ENCODE assay signal across 22 cellular contexts in the genomic region with DNA sequence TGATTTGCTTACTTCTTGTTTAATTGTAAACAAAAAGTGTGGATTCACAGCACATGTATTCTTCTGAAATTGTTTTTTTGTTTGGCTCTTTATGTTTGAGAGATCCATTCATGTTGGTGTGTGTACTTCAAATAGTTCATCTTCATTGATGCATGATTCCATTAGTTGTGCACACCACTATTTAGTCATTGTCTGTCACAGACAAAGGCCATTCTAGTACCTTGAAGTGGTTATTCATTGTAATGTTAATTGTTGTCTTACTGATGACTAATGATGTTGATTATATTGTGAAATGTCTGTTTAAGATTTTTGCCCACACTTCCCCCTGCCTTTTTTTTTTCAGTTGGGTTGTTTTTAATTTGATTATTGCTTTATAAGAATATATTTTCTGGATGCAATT.
"Had no signal": no experiment of that assay in that cellular context is flagged by ENCODE, and none has a peak within 500 bp of the region (broad histone marks: within the 10 kb centered on the region; RNA-seq: fewer than 3 reads in every experiment).

No MANE protein-coding gene starts in this region.

- H3K4me1 Mint-ChIP-seq: activated CD4-positive, alpha-beta T cell treated with anti-CD3 and anti-CD28 coated beads, Interleukin-2, amount 10 ng/mL, durations not matched to agents 24 days and 14 days; activated CD8-positive, alpha-beta memory T cell treated with anti-CD3 and anti-CD28 coated beads, Interleukin-2, amount 10 ng/mL, durations not matched to agents 7 days and 5 days; activated naive CD8-positive, alpha-beta T cell treated with anti-CD3 and anti-CD28 coated beads, Interleukin-2, amount 50 U/mL, for 24 hours; endodermal cell; naive thymus-derived CD4-positive, alpha-beta T cell; neural crest cell had no signal

- H3K27me3 Mint-ChIP-seq: type B pancreatic cell had no signal

- H3K36me3 Mint-ChIP-seq: activated CD8-positive, alpha-beta memory T cell treated with anti-CD3 and anti-CD28 coated beads, Interleukin-2, amount 10 ng/mL, durations not matched to agents 7 days and 5 days; naive thymus-derived CD4-positive, alpha-beta T cell; type B pancreatic cell had no signal

- FAIRE-seq: keratinocyte had no signal

- H3K27ac Mint-ChIP-seq: activated CD4-positive, alpha-beta T cell treated with anti-CD3 and anti-CD28 coated beads, Interleukin-2, amount 10 ng/mL, durations not matched to agents 24 days and 14 days; activated CD8-positive, alpha-beta memory T cell treated with anti-CD3 and anti-CD28 coated beads, Interleukin-2, amount 10 ng/mL, durations not matched to agents 7 days and 5 days; activated CD8-positive, alpha-beta T cell treated with anti-CD3 and anti-CD28 coated beads for 36 hours; activated naive CD8-positive, alpha-beta T cell treated with anti-CD3 and anti-CD28 coated beads, Interleukin-2, amount 50 U/mL, for 24 hours; endodermal cell; naive thymus-derived CD4-positive, alpha-beta T cell; type B pancreatic cell had no signal

- H3K4me3 ChIP-seq: cardiac muscle cell, gastrocnemius medialis, left ventricle myocardium inferior, spleen, thoracic aorta, vagina had no signal

- ATAC-seq: activated CD8-positive, alpha-beta memory T cell treated with anti-CD3 and anti-CD28 coated beads, Interleukin-2, amount 10 ng/mL, durations not matched to agents 7 days and 5 days; activated CD8-positive, alpha-beta T cell treated with anti-CD3 and anti-CD28 coated beads for 36 hours; activated naive CD8-positive, alpha-beta T cell treated with anti-CD3 and anti-CD28 coated beads, Interleukin-2, amount 50 U/mL, for 24 hours; gastrocnemius medialis; naive thymus-derived CD4-positive, alpha-beta T cell had no signal

- DNase-seq: activated CD4-positive, alpha-beta T cell treated with anti-CD3 and anti-CD28 coated beads, Interleukin-2, amount 10 ng/mL, durations not matched to agents 24 days and 14 days; activated CD8-positive, alpha-beta memory T cell treated with anti-CD3 and anti-CD28 coated beads, Interleukin-2, amount 10 ng/mL, durations not matched to agents 7 days and 5 days; activated CD8-positive, alpha-beta T cell treated with anti-CD3 and anti-CD28 coated beads for 36 hours; activated gamma-delta T cell; activated naive CD4-positive, alpha-beta T cell treated with anti-CD3 and anti-CD28 coated beads, Interleukin-2, amount 50 U/mL, for 16 hours; activated naive CD8-positive, alpha-beta T cell treated with anti-CD3 and anti-CD28 coated beads, Interleukin-2, amount 50 U/mL, for 24 hours; activated T-cell treated with anti-CD3 and anti-CD28 coated beads for 4 hours; cortex of kidney; endodermal cell; gastrocnemius medialis; left ventricle myocardium inferior; naive thymus-derived CD4-positive, alpha-beta T cell; posterior cingulate gyrus; spleen; stimulated activated CD4-positive, alpha-beta T cell treated with anti-CD3 and anti-CD28 coated beads, Interleukin-4, amount 100 ng/mL, for 1 hour; stimulated activated naive CD4-positive, alpha-beta T cell treated with Interleukin-2 at 50 U/mL for 16 hours had no signal

- H3K9me3 Mint-ChIP-seq: activated CD4-positive, alpha-beta T cell treated with anti-CD3 and anti-CD28 coated beads, Interleukin-2, amount 10 ng/mL, durations not matched to agents 24 days and 14 days; activated CD8-positive, alpha-beta T cell treated with anti-CD3 and anti-CD28 coated beads for 36 hours had no signal

- H3K4me3 Mint-ChIP-seq: activated CD4-positive, alpha-beta T cell treated with anti-CD3 and anti-CD28 coated beads, Interleukin-2, amount 10 ng/mL, durations not matched to agents 24 days and 14 days; activated CD8-positive, alpha-beta memory T cell treated with anti-CD3 and anti-CD28 coated beads, Interleukin-2, amount 10 ng/mL, durations not matched to agents 7 days and 5 days; activated CD8-positive, alpha-beta T cell treated with anti-CD3 and anti-CD28 coated beads for 36 hours; activated naive CD8-positive, alpha-beta T cell treated with anti-CD3 and anti-CD28 coated beads, Interleukin-2, amount 50 U/mL, for 24 hours; endodermal cell; naive thymus-derived CD4-positive, alpha-beta T cell; neural crest cell; type B pancreatic cell had no signal
